In genomic region chr15:57510647-57511046, GRCh38 we compare ENCODE assay signal across 15 cellular contexts.
DNase-seq lines count a peak whose midpoint lies in the region; ATAC-seq and TF ChIP-seq lines count a peak whose summit lies in the region.
"Had no signal": no experiment of that assay in that cellular context is flagged by ENCODE, and none has a peak within 500 bp of the region (broad histone marks: within the 10 kb centered on the region; RNA-seq: fewer than 3 reads in every experiment).

No MANE protein-coding gene starts in this region.

- no peaks in the 10 kb centered on the region; the same call in 1 of the 2 replicates for H3K4me1 ChIP-seq in Panc1 (ENCODE audit: control insufficient read depth, insufficient read depth, low read length)

- in situ Hi-C loops in Panc1 (cut with HindIII; ENCODE audit: low pct_unique_long_range_greater_than_20kb, low sequenced_read_pairs), result no loop called here

- CTCF ChIA-PET in Panc1 (lab: Charles Lee), result no interaction called here

- H3K9me3 ChIP-seq in Panc1 (ENCODE audit: control insufficient read depth, insufficient read depth, low read depth, low read length), result no peaks in the 10 kb centered on the region
- H3K9me3 ChIP-seq: Caco-2, transverse colon had no signal

- H3K27ac ChIP-seq in Panc1 (ENCODE audit: low read length), result peak overlapping the region; percentile 40; the same call in 1 of the 2 replicates

- H3K27me3 ChIP-seq in Panc1 (ENCODE audit: control insufficient read depth, insufficient read depth, low read length), result no peaks in the 10 kb centered on the region
- H3K27me3 ChIP-seq: transverse colon had no signal

- POLR2A ChIA-PET in Panc1 (lab: Charles Lee), result no interaction called here

- H3K4me3 ChIP-seq in Panc1 (ENCODE audit: low read depth in 2 of 2, low read length in 2 of 2) (no peak overlapping the region), fibroblast of villous mesenchyme (ENCODE audit: low read depth, low read length) (no peak overlapping the region)
- H3K4me3 ChIP-seq: GM12878, transverse colon had no signal

- ATAC-seq in Panc1 (no peak), HG03469 (IDR thresholded peaks at IDR 0.05; ENCODE audit: unreplicated experiment) (no peak), HG03097 (IDR thresholded peaks at IDR 0.05; ENCODE audit: low FRiP score, unreplicated experiment) (no peak)
- ATAC-seq: activated CD8-positive, alpha-beta memory T cell treated with anti-CD3 and anti-CD28 coated beads, Interleukin-2, amount 10 ng/mL, durations not matched to agents 7 days and 5 days; GM12878 had no signal

- intact Hi-C loops in Panc1 (cut with micrococcal nuclease; ENCODE audit: unreplicated experiment), result no loop called here

- DNase-seq in NCI-H1092 (lab: John Stamatoyannopoulos, UW) (peak; percentile 74), Panc1 (ENCODE audit: low read depth, low spot score) (no peak), fibroblast of villous mesenchyme (ENCODE audit: low read depth) (peak; percentile 94), pulmonary artery endothelial cell (ENCODE audit: low read depth, low spot score) (peak; percentile 87), KG1 (lab: John Stamatoyannopoulos, UW) (no peak)
- no peak for DNase-seq in activated naive CD4-positive, alpha-beta T cell treated with Interleukin-2 at 50 U/mL for 16 hours
- DNase-seq: activated CD8-positive, alpha-beta memory T cell treated with anti-CD3 and anti-CD28 coated beads, Interleukin-2, amount 10 ng/mL, durations not matched to agents 7 days and 5 days; Caco-2; NCI-H82; nephron progenitor cell; stimulated activated CD4-positive, alpha-beta T cell treated with anti-CD3 and anti-CD28 coated beads, Interleukin-2, amount 100 ng/mL, for 48 hours; transverse colon had no signal

- no TSS peak for BruUV-seq in Panc1 (replicated peaks; lab: Mats Ljungman, UMichigan)

- TF ChIP-seq CTCF in Panc1 (IDR thresholded peaks at IDR 0.05) (no peak), fibroblast of villous mesenchyme (IDR thresholded peaks at IDR 0.05; ENCODE audit: insufficient read depth, low read depth, low read length) (no peak)

- H3K36me3 ChIP-seq in Panc1 (ENCODE audit: control insufficient read depth, insufficient read depth, low read length), result no peaks in the 10 kb centered on the region
- H3K36me3 ChIP-seq: transverse colon had no signal

Comparison
In these comparisons a context has a peak if more than half of its experiments do, and no peak if none do; other contexts are left out.
1. DNase-seq: peak in NCI-H1092 (single experiment), fibroblast of villous mesenchyme (single experiment) and pulmonary artery endothelial cell (single experiment); none in Panc1 (single experiment), KG1 (single experiment) and activated naive CD4-positive, alpha-beta T cell treated with Interleukin-2 at 50 U/mL for 16 hours (single experiment).